Comparison of ENCODE assay signal across 4 cellular contexts in genomic region chr22:25267567-25267966, GRCh38. TPM values are rescaled to one million over a fixed set of nuclear protein-coding genes. Genes with fewer than 3 reads are reported as not detected.
"Had no signal": no experiment of that assay in that cellular context is flagged by ENCODE, and none has a peak within 500 bp of the region (broad histone marks: within the 10 kb centered on the region; RNA-seq: fewer than 3 reads in every experiment).

No MANE protein-coding gene starts in this region.

RNA-seq across cellular contexts. Expression of gene CRYBB2, which starts 48.1 kb away (rescaled TPM):
- total RNA-seq: H1, H9, HT-29, IMR-90 had no signal
- polyA plus RNA-seq: IMR-90 had no signal
